In genomic region chr1:84643183-84643582, GRCh38 we compare ENCODE assay signal across 13 cellular contexts. TPM values are rescaled to one million over a fixed set of nuclear protein-coding genes. Genes with fewer than 3 reads are reported as not detected.
DNase-seq lines count a peak whose midpoint lies in the region; TF ChIP-seq lines count a peak whose summit lies in the region.
"Had no signal": no experiment of that assay in that cellular context is flagged by ENCODE, and none has a peak within 500 bp of the region (broad histone marks: within the 10 kb centered on the region; RNA-seq: fewer than 3 reads in every experiment).

No MANE protein-coding gene starts in this region.

- no peak for TF ChIP-seq POLR2A in spleen (IDR thresholded peaks at IDR 0.05)

- no peak overlapping the region for H3K27ac ChIP-seq in spleen
- H3K27ac ChIP-seq: A549, C4-2B, GM23248, HL-60 had no signal

- in situ Hi-C loops in G401 (cut with HindIII; ENCODE audit: low sequenced_read_pairs), result no loop called here

- H3K4me1 Mint-ChIP-seq in brain, result no peaks in the 10 kb centered on the region
- H3K4me1 Mint-ChIP-seq: CD4-positive, alpha-beta memory T cell had no signal

- H3K36me3 ChIP-seq in spleen, result peaks cover 0 to 15% (median 0%) of the 10 kb centered on the region in 6 donors
- H3K36me3 ChIP-seq: BE2C had no signal

- H3K36me3 Mint-ChIP-seq in brain, result peaks cover 7% of the 10 kb centered on the region

- H3K27me3 ChIP-seq in spleen (replicated peaks in 1 of 7), result no peaks in the 10 kb centered on the region
- H3K27me3 ChIP-seq: BE2C had no signal

- H3K4me1 ChIP-seq in spleen, result no peaks in the 10 kb centered on the region
- H3K4me1 ChIP-seq: A549, BE2C had no signal

- H3K4me3 Mint-ChIP-seq in brain, result no peak overlapping the region
- H3K4me3 Mint-ChIP-seq: CD4-positive, alpha-beta memory T cell had no signal

- H3K9me3 ChIP-seq in spleen, result no peaks in the 10 kb centered on the region
- H3K9me3 ChIP-seq: A549, BE2C had no signal

- no peaks in the 10 kb centered on the region for H3K27me3 Mint-ChIP-seq in brain
- H3K27me3 Mint-ChIP-seq: CD4-positive, alpha-beta memory T cell had no signal

- WGBS in spleen, 5 donors, result 94 to 100% (median 96%) methylated on average over 6 of the region's 6 CpGs

- intact Hi-C loops in spleen (cut with DNase I; ENCODE audit: low total_unique reads), result no loop called here

- peak overlapping the region in 3 of 5 experiments; percentile 33 to 53 (median 46) for H3K27ac Mint-ChIP-seq in brain
- H3K27ac Mint-ChIP-seq: CD4-positive, alpha-beta memory T cell had no signal

- no peaks in the 10 kb centered on the region for H3K9me3 Mint-ChIP-seq in brain
- H3K9me3 Mint-ChIP-seq: CD4-positive, alpha-beta memory T cell had no signal

- no peak for TF ChIP-seq CTCF in brain (conservative IDR thresholded peaks at IDR 0.05)
- TF ChIP-seq CTCF in spleen (IDR thresholded peaks at IDR 0.05 in 8 of 11, conservative IDR thresholded peaks at IDR 0.05 in 3 of 11), result no peak

- no peak overlapping the region for H3K4me3 ChIP-seq in spleen
- H3K4me3 ChIP-seq: A549, GM23248 had no signal

- DNase-seq in DMS 273 (lab: John Stamatoyannopoulos, UW; ENCODE audit: unreplicated experiment) (peak; percentile 84), G401 (ENCODE audit: low spot score) (peak; percentile 96), pons (ENCODE audit: low spot score) (peak; percentile 5), spleen (no peak), mesenteric fat pad (ENCODE audit: low spot score) (no peak)
- DNase-seq: BE2C; CD4-positive, alpha-beta memory T cell; DMS53; GM23248 had no signal

RNA-seq across cellular contexts. Expression of gene SSX2IP, which starts 47.1 kb away (rescaled TPM):
- 7.5 and 13.1 TPM in 2 replicates for total RNA-seq in G401 (2014; rRNA removed; shearing (Covaris generic))
- polyA plus RNA-seq in brain (ENCODE audit: insufficient read depth, low read depth, low replicate concordance) (8.5 TPM), spleen (1 to 10 TPM; 2.8 to 4.1 (median 3.8) TPM)
- total RNA-seq in spleen (10 to 100 TPM in 3 of 7 donors, 1 to 10 TPM in 4; 8.0 to 14.2 (median 9.5) TPM), mesenteric fat pad (1.8 TPM)

Comparison
In these comparisons a context has a peak if more than half of its experiments do, and no peak if none do; other contexts are left out.
1. DNase-seq: peak in DMS 273 (single experiment), G401 (single experiment) and pons (single experiment); none in spleen (single experiment) and mesenteric fat pad (single experiment).